In genomic region chr1:212290608-212291007, GRCh38 we compare ENCODE assay signal across 1 cellular context.
TF ChIP-seq lines count a peak whose summit lies in the region.

No MANE protein-coding gene starts in this region.

TF ChIP-seq in GM23338, 12 proteins besides CTCF, POLR2A, EP300 and RAD21 (continued from another document):
- TF ChIP-seq REST (IDR thresholded peaks at IDR 0.05; ENCODE audit: unreplicated experiment) (no peak), JUNB (IDR thresholded peaks at IDR 0.05; ENCODE audit: unreplicated experiment) (no peak), EZH2 (IDR thresholded peaks at IDR 0.05; ENCODE audit: low read depth, unreplicated experiment) (no peak), ZNF114 (CRISPR knock-in tag; IDR thresholded peaks at IDR 0.05) (no peak)
